16 cellular contexts compared by ENCODE assay signal in genomic region chr15:78208887-78209645, GRCh38. TPM values are rescaled to one million over a fixed set of nuclear protein-coding genes. Genes with fewer than 3 reads are reported as not detected.
A peak's percentile ranks its signal among the peaks of the same experiment; 100 is the strongest.
DNase-seq lines count a peak whose midpoint lies in the region; ATAC-seq and TF ChIP-seq lines count a peak whose summit lies in the region.
"Had no signal": no experiment of that assay in that cellular context is flagged by ENCODE, and none has a peak within 500 bp of the region (broad histone marks: within the 10 kb centered on the region; RNA-seq: fewer than 3 reads in every experiment).

No MANE protein-coding gene starts in this region.

- no peak overlapping the region for H3K4me3 Mint-ChIP-seq in progenitor cell of endocrine pancreas (ENCODE audit: low read depth)
- H3K4me3 Mint-ChIP-seq in T-helper 17 cell: no peak overlapping the region
- H3K4me3 Mint-ChIP-seq: CD14-positive monocyte; stimulated activated naive CD8-positive, alpha-beta T cell treated with anti-CD3 and anti-CD28 coated beads, Interleukin-15, Interleukin-2, amounts not matched to agents 100 ng/mL and 50 ng/mL, for 24 hours had no signal

- H3K27me3 Mint-ChIP-seq in progenitor cell of endocrine pancreas (no peaks in the 10 kb centered on the region), T-helper 17 cell (peaks cover 26% of the 10 kb centered on the region)

- H3K27ac Mint-ChIP-seq in progenitor cell of endocrine pancreas: no peak overlapping the region
- H3K27ac Mint-ChIP-seq in T-helper 17 cell: no peak overlapping the region
- H3K27ac Mint-ChIP-seq: stimulated activated naive CD8-positive, alpha-beta T cell treated with anti-CD3 and anti-CD28 coated beads, Interleukin-15, Interleukin-2, amounts not matched to agents 100 ng/mL and 50 ng/mL, for 24 hours had no signal

- POLR2A ChIA-PET in HEK293T (lab: Yijun Ruan, JAX): no interaction called here

- H3K9me3 Mint-ChIP-seq in progenitor cell of endocrine pancreas (ENCODE audit: low read depth): no peaks in the 10 kb centered on the region
- H3K9me3 Mint-ChIP-seq: CD14-positive monocyte; stimulated activated naive CD8-positive, alpha-beta T cell treated with anti-CD3 and anti-CD28 coated beads, Interleukin-15, Interleukin-2, amounts not matched to agents 100 ng/mL and 50 ng/mL, for 24 hours had no signal

- intact Hi-C loops in posterior vena cava (cut with DNase I): no loop called here

- no peaks in the 10 kb centered on the region for H3K36me3 Mint-ChIP-seq in progenitor cell of endocrine pancreas (ENCODE audit: insufficient read depth)
- no peaks in the 10 kb centered on the region for H3K36me3 Mint-ChIP-seq in T-helper 17 cell (ENCODE audit: low read depth)
- H3K36me3 Mint-ChIP-seq: CD14-positive monocyte had no signal

- ATAC-seq in esophagus mucosa (peak; percentile 72), T-helper 17 cell (no peak)
- ATAC-seq: HCT116, heart left ventricle had no signal

- DNase-seq in Ammon's horn (ENCODE audit: low spot score) (peak; percentile 35), progenitor cell of endocrine pancreas (ENCODE audit: low spot score, unreplicated experiment) (peak; percentile 4), posterior vena cava (ENCODE audit: low spot score) (no peak), T-helper 17 cell (no peak), HEK293T (ENCODE audit: extremely low spot score) (no peak)
- DNase-seq in stimulated activated CD4-positive, alpha-beta T cell treated with anti-CD3 and anti-CD28 coated beads, Interleukin-4, amount 100 ng/mL, for 4 hours: no peak
- DNase-seq: EL had no signal

- peak; percentile 56; the same call in 1 of the 2 replicates for TF ChIP-seq EP300 in Ishikawa (IDR thresholded peaks at IDR 0.05; ENCODE audit: borderline replicate concordance)

- TF ChIP-seq CTCF in progenitor cell of endocrine pancreas (IDR thresholded peaks at IDR 0.05; ENCODE audit: unreplicated experiment): no peak

- CTCF ChIA-PET in HEK293T (lab: Yijun Ruan, JAX): interaction anchor here (1.2 kb wide), 1 partner anchor 31 kb away, joined by 3 read pairs; no protein-coding TSS in a partner anchor

- TF ChIP-seq RAD21 in Ishikawa (IDR thresholded peaks at IDR 0.05; ENCODE audit: low read depth): no peak

- H3K9me3 ChIP-seq in T-helper 17 cell (ENCODE audit: control insufficient read depth, low read length, poor library complexity, severe bottlenecking): no peaks in the 10 kb centered on the region
- H3K9me3 ChIP-seq: ascending aorta, heart left ventricle had no signal

- H3K4me1 Mint-ChIP-seq in progenitor cell of endocrine pancreas (ENCODE audit: low read depth) (peaks cover 20% of the 10 kb centered on the region), T-helper 17 cell (peaks cover 5% of the 10 kb centered on the region)
- H3K4me1 Mint-ChIP-seq: CD14-positive monocyte had no signal

TF ChIP-seq in Ishikawa, 13 proteins besides CTCF, POLR2A, EP300 and RAD21 (continues in another document):
- 0 out of 2 replicates have a peak, but pooled peaks have one; percentile 27 for TF ChIP-seq YY1 (IDR thresholded peaks at IDR 0.05; ENCODE audit: low read depth)
- TF ChIP-seq, protein P1, sequence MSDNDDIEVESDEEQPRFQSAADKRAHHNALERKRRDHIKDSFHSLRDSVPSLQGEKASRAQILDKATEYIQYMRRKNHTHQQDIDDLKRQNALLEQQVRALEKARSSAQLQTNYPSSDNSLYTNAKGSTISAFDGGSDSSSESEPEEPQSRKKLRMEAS (IDR thresholded peaks at IDR 0.05): peak; percentile 58; the same call in 1 of the 2 replicates
- TF ChIP-seq EGR1 (IDR thresholded peaks at IDR 0.05): no peak
- TF ChIP-seq CEBPB (IDR thresholded peaks at IDR 0.05): peak; percentile 86
- no peak for TF ChIP-seq CREB1 (IDR thresholded peaks at IDR 0.05; ENCODE audit: low read depth)
- 0 out of 2 replicates have a peak, but pooled peaks have one; percentile 4 for TF ChIP-seq USF1 (IDR thresholded peaks at IDR 0.05)
- peak; percentile 69 for TF ChIP-seq TEAD4 (IDR thresholded peaks at IDR 0.05)
- peak; percentile 43 for TF ChIP-seq TCF12 (IDR thresholded peaks at IDR 0.05; ENCODE audit: low read depth)
- TF ChIP-seq NFIC (IDR thresholded peaks at IDR 0.05): no peak

TF ChIP-seq in HEK293T, 16 proteins besides CTCF, POLR2A, EP300 and RAD21:
- TF ChIP-seq ZNF384 (IDR thresholded peaks at IDR 0.05) (no peak), CTBP1 (IDR thresholded peaks at IDR 0.05; ENCODE audit: borderline replicate concordance) (no peak), FOXK2 (IDR thresholded peaks at IDR 0.05) (no peak), SP1 (IDR thresholded peaks at IDR 0.05) (no peak), HDGF (IDR thresholded peaks at IDR 0.05; ENCODE audit: borderline replicate concordance) (no peak), LEF1 (IDR thresholded peaks at IDR 0.05; ENCODE audit: borderline replicate concordance) (no peak), ELF4 (IDR thresholded peaks at IDR 0.05) (no peak), FOXA1 (IDR thresholded peaks at IDR 0.05) (no peak)

RNA-seq across cellular contexts. Expression of gene ACSBG1, which starts 25.3 kb away (rescaled TPM):
- total RNA-seq in esophagus mucosa: not detected
- 0.18 TPM in 1 of 2 replicates, not detected in the other for total RNA-seq in progenitor cell of endocrine pancreas
- total RNA-seq in posterior vena cava: not detected
- 1 to 10 TPM in 1 of 2 donors, under 1 TPM in 1; 0.05 to 1.1 TPM for total RNA-seq in T-helper 17 cell
- total RNA-seq: ascending aorta, lung microvascular endothelial cell, pulmonary artery endothelial cell had no signal

RNA-seq across cellular contexts. Expression of gene DNAJA4, which starts 55.3 kb away (rescaled TPM):
- total RNA-seq in esophagus mucosa (9.5 TPM), progenitor cell of endocrine pancreas (4.6 and 4.8 TPM in 2 replicates), posterior vena cava (10 to 100 TPM; 22.3 to 56.4 TPM), T-helper 17 cell (10 to 100 TPM; 28.0 to 30.3 TPM)

RNA-seq across cellular contexts. Expression of gene IDH3A, which starts 59.9 kb away (rescaled TPM):
- total RNA-seq in esophagus mucosa (99.2 TPM), progenitor cell of endocrine pancreas (34.9 and 35.4 TPM in 2 replicates), posterior vena cava (10 to 100 TPM; 84.2 to 90.6 TPM), T-helper 17 cell (10 to 100 TPM; 37.8 to 51.2 TPM)

Comparison
In these comparisons a context has a peak if more than half of its experiments do, and no peak if none do; other contexts are left out.
1. DNase-seq: peak in Ammon's horn (single experiment) and progenitor cell of endocrine pancreas (single experiment); none in stimulated activated CD4-positive, alpha-beta T cell treated with anti-CD3 and anti-CD28 coated beads, Interleukin-4, amount 100 ng/mL, for 4 hours (0 of 2), posterior vena cava (single experiment), T-helper 17 cell (0 of 3) and HEK293T (single experiment).